Comparison of ENCODE assay signal across 13 cellular contexts in the genomic region with DNA sequence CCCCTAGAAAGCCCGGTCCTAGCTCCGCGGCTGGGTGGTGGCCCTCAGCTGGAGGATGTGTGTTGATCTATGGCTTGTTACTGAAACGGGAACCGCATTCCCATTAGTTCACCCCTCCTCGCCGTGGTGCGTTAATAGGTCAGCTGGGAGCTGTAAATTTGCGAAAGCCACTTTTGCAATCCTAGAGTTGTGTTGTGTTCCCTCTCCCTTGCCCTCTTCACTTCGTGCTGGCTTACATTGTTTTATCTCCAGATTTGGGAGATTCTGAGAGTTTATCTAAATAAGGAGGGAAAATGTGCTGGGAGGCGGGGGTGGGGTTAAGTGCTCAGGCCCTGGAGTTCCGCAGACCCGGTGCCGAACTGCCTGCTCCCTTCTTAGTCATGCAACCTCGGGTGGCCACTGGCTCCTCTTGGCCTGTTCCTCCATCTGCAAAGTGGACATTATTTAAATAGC.
DNase-seq lines count a peak whose midpoint lies in the region; ATAC-seq and TF ChIP-seq lines count a peak whose summit lies in the region.
"Had no signal": no experiment of that assay in that cellular context is flagged by ENCODE, and none has a peak within 500 bp of the region (broad histone marks: within the 10 kb centered on the region; RNA-seq: fewer than 3 reads in every experiment).

No MANE protein-coding gene starts in this region.

- H3K4me1 ChIP-seq in uterus = peaks cover 6 to 23% of the 10 kb centered on the region in 2 donors
- H3K4me1 ChIP-seq: parathyroid adenoma had no signal

- H3K9me3 ChIP-seq in uterus = no peaks in the 10 kb centered on the region

- H3K27me3 Mint-ChIP-seq in nephron (ENCODE audit: low read depth) = peaks cover 90% of the 10 kb centered on the region

- H3K36me3 Mint-ChIP-seq in nephron (ENCODE audit: low read depth) = no peaks in the 10 kb centered on the region

- H3K27me3 ChIP-seq in uterus = no peaks in the 10 kb centered on the region

- peak in 1 of 2 donors; percentile 17 for TF ChIP-seq POLR2A in uterus (IDR thresholded peaks at IDR 0.05)

- H3K27ac Mint-ChIP-seq in nephron = peak overlapping the region in 1 of 3 experiments; percentile 3
- H3K27ac Mint-ChIP-seq: activated B cell treated with CpG ODN at 0.5 μM for 24 hours had no signal

- ATAC-seq in HG02973 (IDR thresholded peaks at IDR 0.05; ENCODE audit: unreplicated experiment) (no peak), HG02610 (IDR thresholded peaks at IDR 0.05; ENCODE audit: unreplicated experiment) (no peak)

- intact Hi-C loops in uterus (cut with DNase I; ENCODE audit: low total_unique reads) = no loop called here

- H3K4me1 Mint-ChIP-seq in nephron = peaks cover 48% of the 10 kb centered on the region
- H3K4me1 Mint-ChIP-seq: activated B cell treated with CpG ODN at 0.5 μM for 24 hours had no signal

- H3K4me3 Mint-ChIP-seq in nephron = peak overlapping the region in 2 of 3 experiments; percentile 16 to 66
- H3K4me3 Mint-ChIP-seq: activated B cell treated with CpG ODN at 0.5 μM for 24 hours had no signal

- peak overlapping the region; percentile 82 to 83 for H3K27ac ChIP-seq in uterus
- H3K27ac ChIP-seq: parathyroid adenoma, RWPE1 had no signal

- TF ChIP-seq CTCF in fibroblast of mammary gland (conservative IDR thresholded peaks at IDR 0.05; ENCODE audit: control insufficient read depth, insufficient read depth, low read depth, low read length) (no peak), nephron (IDR thresholded peaks at IDR 0.05; ENCODE audit: unreplicated experiment in 3 of 3) (no peak), uterus (IDR thresholded peaks at IDR 0.05) (no peak)

- no peak overlapping the region for H3K4me3 ChIP-seq in fibroblast of mammary gland (ENCODE audit: control insufficient read depth, low read depth, low read length)
- H3K4me3 ChIP-seq in uterus = no peak overlapping the region

- no peaks in the 10 kb centered on the region for H3K36me3 ChIP-seq in uterus

- peak; percentile 5 to 15 for DNase-seq in NOMO-1 (lab: John Stamatoyannopoulos, UW; ENCODE audit: unreplicated experiment in 2 of 2)
- DNase-seq in NOMO-1 treated with dmso at 0.1 percent for 144 hours (lab: John Stamatoyannopoulos, UW; ENCODE audit: unreplicated experiment) = no peak
- peak; percentile 90 for DNase-seq in fibroblast of mammary gland (ENCODE audit: low read depth)
- DNase-seq in uterus = peak; percentile 86 to 92
- DNase-seq in midbrain (lab: John Stamatoyannopoulos, UW) = no peak
- DNase-seq: activated B cell treated with CpG ODN at 0.5 μM for 24 hours; activated effector memory CD4-positive, alpha-beta T cell treated with Interleukin-2 at 50 U/mL for 16 hours; NCI-H1436 treated with DMSO at 0.1 percent for 48 hours had no signal

- H3K9me3 Mint-ChIP-seq in nephron = no peaks in the 10 kb centered on the region
- H3K9me3 Mint-ChIP-seq: activated B cell treated with CpG ODN at 0.5 μM for 24 hours had no signal

Comparison
In these comparisons a context has a peak if more than half of its experiments do, and no peak if none do; other contexts are left out.
1. DNase-seq: peak in NOMO-1 (2 of 2), fibroblast of mammary gland (single experiment) and uterus (2 of 2); none in NOMO-1 treated with dmso at 0.1 percent for 144 hours (single experiment) and midbrain (single experiment).